In genomic region chr6:139050770-139051313, GRCh38 we compare ENCODE assay signal across 17 cellular contexts. TPM values are rescaled to one million over a fixed set of nuclear protein-coding genes. Genes with fewer than 3 reads are reported as not detected.
DNase-seq lines count a peak whose midpoint lies in the region; ATAC-seq, FAIRE-seq and TF ChIP-seq lines count a peak whose summit lies in the region.
"Had no signal": no experiment of that assay in that cellular context is flagged by ENCODE, and none has a peak within 500 bp of the region (broad histone marks: within the 10 kb centered on the region; RNA-seq: fewer than 3 reads in every experiment).

No MANE protein-coding gene starts in this region.

- no peaks in the 10 kb centered on the region for H3K36me3 ChIP-seq in OCI-LY3 (replicated peaks; ENCODE audit: low read depth, low read length)
- no peaks in the 10 kb centered on the region for H3K36me3 ChIP-seq in effector memory CD4-positive, alpha-beta T cell (ENCODE audit: control insufficient read depth, insufficient read depth, low read length)
- H3K36me3 ChIP-seq: Peyer's patch had no signal

- no peak overlapping the region for H3K9ac ChIP-seq in OCI-LY3 (ENCODE audit: low read length)
- H3K9ac ChIP-seq: BLaER1 had no signal

- no peak for DNase-seq in D721Med (ENCODE audit: insufficient read length, low spot score)
- no peak for DNase-seq in GM13977 (ENCODE audit: low spot score)
- no peak for DNase-seq in foreskin keratinocyte
- no peak for DNase-seq in effector memory CD4-positive, alpha-beta T cell
- DNase-seq in islet precursor cell, result no peak
- DNase-seq in NCI-H82 treated with DMSO at 0.1 percent for 48 hours (lab: John Stamatoyannopoulos, UW; ENCODE audit: unreplicated experiment), result no peak
- DNase-seq: DMS53, NCI-H1105, NCI-H187 treated with DMSO at 0.1 percent for 48 hours, NCI-H524, Peyer's patch, SHP77 had no signal

- no peak overlapping the region for H3K27ac ChIP-seq in OCI-LY3 (ENCODE audit: low read length)
- H3K27ac ChIP-seq in foreskin keratinocyte, result no peak overlapping the region
- H3K27ac ChIP-seq in effector memory CD4-positive, alpha-beta T cell (ENCODE audit: insufficient read depth, low read length, poor library complexity, severe bottlenecking), result no peak overlapping the region
- H3K27ac ChIP-seq: BLaER1, Peyer's patch had no signal

- no peak overlapping the region for H3K4me3 ChIP-seq in OCI-LY3 (ENCODE audit: low read length)
- no peak overlapping the region for H3K4me3 ChIP-seq in effector memory CD4-positive, alpha-beta T cell (ENCODE audit: insufficient read depth, low read depth, low read length, poor library complexity, severe bottlenecking)
- H3K4me3 ChIP-seq: BLaER1, Peyer's patch had no signal

- TF ChIP-seq CTCF in D721Med (IDR thresholded peaks at IDR 0.05; ENCODE audit: insufficient read depth, missing control alignments), result peak; percentile 21
- peak; percentile 15 for TF ChIP-seq CTCF in GM13977 (IDR thresholded peaks at IDR 0.05; ENCODE audit: extremely low read depth, insufficient read depth, missing control alignments)
- TF ChIP-seq CTCF in OCI-LY3 (IDR thresholded peaks at IDR 0.05; ENCODE audit: low read depth, low read length), result 0 out of 2 replicates have a peak, but pooled peaks have one; percentile 3
- peak; percentile 11 for TF ChIP-seq CTCF in foreskin keratinocyte (conservative IDR thresholded peaks at IDR 0.05)

- no peak overlapping the region for H3K4me2 ChIP-seq in OCI-LY3 (ENCODE audit: low read length)
- H3K4me2 ChIP-seq: BLaER1 had no signal

- no peaks in the 10 kb centered on the region for H4K20me1 ChIP-seq in OCI-LY3 (ENCODE audit: insufficient read depth, low read length)
- H4K20me1 ChIP-seq: BLaER1 had no signal

- H3K79me2 ChIP-seq in OCI-LY3 (ENCODE audit: low read length), result no peaks in the 10 kb centered on the region

- H3K9me3 ChIP-seq in OCI-LY3 (ENCODE audit: insufficient read depth, low read length), result no peaks in the 10 kb centered on the region
- H3K9me3 ChIP-seq in effector memory CD4-positive, alpha-beta T cell (ENCODE audit: control insufficient read depth, low read length), result no peaks in the 10 kb centered on the region
- H3K9me3 ChIP-seq: BLaER1, Peyer's patch had no signal

- no peak for ATAC-seq in foreskin keratinocyte
- ATAC-seq: SK-N-SH treated with all-trans-retinoic acid at 6 μM for 48 hours had no signal

- in situ Hi-C loops in GM13977 (cut with MboI; ENCODE audit: low pct_unique_long_range_greater_than_20kb, low sequenced_read_pairs, unreplicated experiment), result no loop called here

- FAIRE-seq in D721Med (lab: Jason Lieb, UNC), result no peak
- FAIRE-seq: GM12892, GM19239 had no signal

- no peak overlapping the region for H2AFZ ChIP-seq in OCI-LY3 (ENCODE audit: low read depth, low read length)

- H3K4me1 ChIP-seq in OCI-LY3 (ENCODE audit: low read length), result no peaks in the 10 kb centered on the region
- H3K4me1 ChIP-seq in foreskin keratinocyte, result peaks cover 4% of the 10 kb centered on the region
- no peaks in the 10 kb centered on the region for H3K4me1 ChIP-seq in effector memory CD4-positive, alpha-beta T cell (ENCODE audit: control insufficient read depth, insufficient read depth, low read length, poor library complexity, severe bottlenecking)
- H3K4me1 ChIP-seq: Peyer's patch had no signal

- H3K27me3 ChIP-seq in OCI-LY3 (ENCODE audit: low read depth, low read length) (peaks cover 8% of the 10 kb centered on the region; the same call in 1 of the 2 replicates), foreskin keratinocyte (no peaks in the 10 kb centered on the region)
- H3K27me3 ChIP-seq in effector memory CD4-positive, alpha-beta T cell (replicated peaks; ENCODE audit: control insufficient read depth, insufficient read depth, low read length, poor library complexity, severe bottlenecking), result no peaks in the 10 kb centered on the region
- H3K27me3 ChIP-seq: BLaER1, Peyer's patch had no signal

RNA-seq across cellular contexts. Expression of gene ABRACL, which starts 22.3 kb away (rescaled TPM):
- total RNA-seq in foreskin keratinocyte, result 97.8 and 98.8 TPM in 2 replicates
- polyA plus RNA-seq in foreskin keratinocyte, result 123 and 124 TPM in 2 replicates
